ENCODE assay signal across 22 cellular contexts in genomic region chr13:108195861-108196260, GRCh38. TPM values are rescaled to one million over a fixed set of nuclear protein-coding genes. Genes with fewer than 3 reads are reported as not detected.
DNase-seq lines count a peak whose midpoint lies in the region; ATAC-seq and TF ChIP-seq lines count a peak whose summit lies in the region.
"Had no signal": no experiment of that assay in that cellular context is flagged by ENCODE, and none has a peak within 500 bp of the region (broad histone marks: within the 10 kb centered on the region; RNA-seq: fewer than 3 reads in every experiment).

No MANE protein-coding gene starts in this region.

- peak; percentile 62 for DNase-seq in NCI-H2107 treated with DMSO at 0.1 percent for 48 hours (lab: John Stamatoyannopoulos, UW; ENCODE audit: unreplicated experiment)
- DNase-seq in NCI-H2107 (lab: John Stamatoyannopoulos, UW), result no peak
- no peak for DNase-seq in natural killer cell treated with Interleukin-12 subunit alpha and Interleukin-12 subunit beta and Interleukin-15 and Interleukin-18, amount 100 ng/mL, for 72 hours (ENCODE audit: low spot score)
- no peak for DNase-seq in natural killer cell
- DNase-seq in epithelial cell of prostate (ENCODE audit: low read depth, low spot score), result no peak
- DNase-seq in type B pancreatic cell (ENCODE audit: extremely low spot score, unreplicated experiment), result no peak
- DNase-seq in HuH-7 (ENCODE audit: low spot score), result no peak
- DNase-seq in DMS79 (lab: John Stamatoyannopoulos, UW), result no peak
- DNase-seq: AML-193; Caco-2; Calu3; CD4-positive, alpha-beta T cell; CD8-positive, alpha-beta T cell; DND-41; EL; GDM1 had no signal

- peaks cover 7% of the 10 kb centered on the region for H3K9me3 Mint-ChIP-seq in natural killer cell treated with Interleukin-12 subunit alpha and Interleukin-12 subunit beta and Interleukin-15 and Interleukin-18, amount 100 ng/mL, for 72 hours
- H3K9me3 Mint-ChIP-seq in natural killer cell (peaks cover 0 to 2% of the 10 kb centered on the region in 2 donors), type B pancreatic cell (peaks cover 4% of the 10 kb centered on the region)

- ATAC-seq in natural killer cell treated with Interleukin-12 subunit alpha and Interleukin-12 subunit beta and Interleukin-15 and Interleukin-18, amount 100 ng/mL, for 72 hours, result peak; percentile 30 to 43
- ATAC-seq in natural killer cell, result no peak
- ATAC-seq: A549; CD8-positive, alpha-beta T cell; GM12878 had no signal

- H3K36me3 Mint-ChIP-seq in natural killer cell treated with Interleukin-12 subunit alpha and Interleukin-12 subunit beta and Interleukin-15 and Interleukin-18, amount 100 ng/mL, for 72 hours, result peaks cover 14% of the 10 kb centered on the region
- H3K36me3 Mint-ChIP-seq in natural killer cell, result no peaks in the 10 kb centered on the region
- H3K36me3 Mint-ChIP-seq in type B pancreatic cell, result no peaks in the 10 kb centered on the region
- H3K36me3 Mint-ChIP-seq: CD8-positive, alpha-beta T cell had no signal

- no peak overlapping the region for H3K27ac Mint-ChIP-seq in natural killer cell treated with Interleukin-12 subunit alpha and Interleukin-12 subunit beta and Interleukin-15 and Interleukin-18, amount 100 ng/mL, for 72 hours
- H3K27ac Mint-ChIP-seq in natural killer cell (no peak overlapping the region), type B pancreatic cell (peak overlapping the region; percentile 82)
- H3K27ac Mint-ChIP-seq: B cell; CD4-positive, alpha-beta T cell; CD8-positive, alpha-beta T cell had no signal

- no peak overlapping the region for H3K4me3 Mint-ChIP-seq in natural killer cell treated with Interleukin-12 subunit alpha and Interleukin-12 subunit beta and Interleukin-15 and Interleukin-18, amount 100 ng/mL, for 72 hours
- H3K4me3 Mint-ChIP-seq in natural killer cell (no peak overlapping the region), type B pancreatic cell (no peak overlapping the region)
- H3K4me3 Mint-ChIP-seq: B cell; CD4-positive, alpha-beta T cell; CD8-positive, alpha-beta T cell had no signal

- intact Hi-C loops in natural killer cell (cut with micrococcal nuclease), result no loop called here

- H3K27ac ChIP-seq in epithelial cell of prostate, result peak overlapping the region; percentile 87
- H3K27ac ChIP-seq: 22Rv1; A549; BLaER1 treated with 17β-estradiol and CSF1 and Interleukin-3, amounts not matched to agents 10 nM and 100 nM; C4-2B had no signal

- H3K4me1 Mint-ChIP-seq in natural killer cell treated with Interleukin-12 subunit alpha and Interleukin-12 subunit beta and Interleukin-15 and Interleukin-18, amount 100 ng/mL, for 72 hours (ENCODE audit: low read depth in 2 of 2), result peaks cover 1 to 4% of the 10 kb centered on the region in 2 donors
- no peaks in the 10 kb centered on the region for H3K4me1 Mint-ChIP-seq in natural killer cell
- H3K4me1 Mint-ChIP-seq in type B pancreatic cell (ENCODE audit: unreplicated experiment), result no peaks in the 10 kb centered on the region

- H3K27me3 Mint-ChIP-seq in natural killer cell treated with Interleukin-12 subunit alpha and Interleukin-12 subunit beta and Interleukin-15 and Interleukin-18, amount 100 ng/mL, for 72 hours, result peaks cover 18 to 59% of the 10 kb centered on the region in 2 donors
- H3K27me3 Mint-ChIP-seq in natural killer cell (ENCODE audit: low read depth in 2 of 2) (peaks cover 10 to 33% of the 10 kb centered on the region in 2 donors), type B pancreatic cell (peaks cover 5% of the 10 kb centered on the region)

- TF ChIP-seq CTCF in natural killer cell (IDR thresholded peaks at IDR 0.05), result no peak
- TF ChIP-seq CTCF in type B pancreatic cell (conservative IDR thresholded peaks at IDR 0.05), result no peak

RNA-seq across cellular contexts. Expression of gene LIG4, which starts 19.5 kb away (rescaled TPM):
- total RNA-seq in natural killer cell treated with Interleukin-12 subunit alpha and Interleukin-12 subunit beta and Interleukin-15 and Interleukin-18, amount 100 ng/mL, for 72 hours, result 10 to 100 TPM; 13.7 to 21.8 TPM
- total RNA-seq in natural killer cell (1 to 10 TPM; 7.7 to 8.5 (median 7.9) TPM), type B pancreatic cell (ENCODE audit: low replicate concordance) (8.7 and 10.0 TPM in 2 replicates)

RNA-seq across cellular contexts. Expression of gene ABHD13, which starts 22.3 kb away (rescaled TPM):
- 1 to 10 TPM; 6.5 to 9.9 TPM for total RNA-seq in natural killer cell treated with Interleukin-12 subunit alpha and Interleukin-12 subunit beta and Interleukin-15 and Interleukin-18, amount 100 ng/mL, for 72 hours
- 10 to 100 TPM; 12.3 to 14.7 (median 12.9) TPM for total RNA-seq in natural killer cell
- total RNA-seq in type B pancreatic cell (ENCODE audit: low replicate concordance), result 9.0 and 12.0 TPM in 2 replicates

Comparison
In these comparisons a context has a peak if more than half of its experiments do, and no peak if none do; other contexts are left out.
1. ATAC-seq: peak in natural killer cell treated with Interleukin-12 subunit alpha and Interleukin-12 subunit beta and Interleukin-15 and Interleukin-18, amount 100 ng/mL, for 72 hours (2 of 2); none in natural killer cell (0 of 3).